In the genomic region with DNA sequence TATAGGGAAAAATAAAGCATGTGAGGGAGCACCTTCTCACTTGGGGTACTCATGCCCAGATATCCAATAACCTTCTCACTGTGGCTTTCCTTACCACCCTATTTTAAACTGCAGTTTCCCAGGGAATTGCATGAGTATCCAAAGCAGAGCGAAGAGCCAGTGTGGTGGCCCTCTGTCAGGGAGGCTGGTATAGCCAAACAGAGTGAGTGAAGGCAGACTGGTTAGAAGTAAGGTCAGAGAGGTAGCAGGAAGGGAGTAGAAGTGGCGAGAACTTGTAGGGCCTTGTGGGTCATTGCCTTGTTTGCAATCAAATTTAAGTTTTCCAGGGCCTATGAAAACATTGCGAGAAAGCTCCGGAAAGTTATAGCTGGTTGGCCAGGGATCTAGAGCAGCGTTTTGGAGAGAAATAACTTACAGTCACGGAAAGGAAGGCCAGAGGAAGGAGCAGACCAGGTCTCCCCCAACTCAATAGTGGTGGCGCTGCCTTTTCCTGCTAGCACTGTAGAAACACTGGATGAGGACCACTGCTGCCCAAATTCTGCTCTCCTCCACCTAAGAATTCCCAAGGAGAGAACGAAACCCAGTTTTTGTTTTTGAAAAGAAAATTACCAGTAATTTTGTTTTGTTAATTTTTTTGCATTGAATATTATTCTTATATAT, we compare ENCODE assay signal across 15 cellular contexts.
DNase-seq lines count a peak whose midpoint lies in the region; ATAC-seq and TF ChIP-seq lines count a peak whose summit lies in the region.
"Had no signal": no experiment of that assay in that cellular context is flagged by ENCODE, and none has a peak within 500 bp of the region (broad histone marks: within the 10 kb centered on the region; RNA-seq: fewer than 3 reads in every experiment).

No MANE protein-coding gene starts in this region.

- H2BK15ac ChIP-seq in mesenchymal stem cell (ENCODE audit: low read depth, poor library complexity, severe bottlenecking): no peak overlapping the region

- H2BK120ac ChIP-seq in mesenchymal stem cell (ENCODE audit: low read depth, low read length): no peak overlapping the region

- peak overlapping the region in 1 of 2 experiments; percentile 65 for H3K14ac ChIP-seq in mesenchymal stem cell (ENCODE audit: low read length in 2 of 2)

- no peak overlapping the region for H3K4me2 ChIP-seq in mesenchymal stem cell (ENCODE audit: low read length, poor library complexity, severe bottlenecking)
- H3K4me2 ChIP-seq: BLaER1, PC-9 had no signal

- TF ChIP-seq CTCF in coronary artery (IDR thresholded peaks at IDR 0.05): no peak
- TF ChIP-seq CTCF in thoracic aorta (IDR thresholded peaks at IDR 0.05): no peak

- peaks cover 4% of the 10 kb centered on the region for H3K4me1 ChIP-seq in mesenchymal stem cell (ENCODE audit: control insufficient read depth, insufficient read depth, low read depth, low read length)
- H3K4me1 ChIP-seq in thoracic aorta (ENCODE audit: control insufficient read depth in 1 of 2, low read depth in 2 of 2): peaks cover 62 to 96% of the 10 kb centered on the region in 2 donors
- H3K4me1 ChIP-seq: BLaER1 had no signal

- WGBS in mesenchymal stem cell: 83% methylated on average over 7 of the region's 8 CpGs

- no peak overlapping the region for H3K9ac ChIP-seq in mesenchymal stem cell (ENCODE audit: low read length)
- H3K9ac ChIP-seq: BLaER1 had no signal

- H2BK5ac ChIP-seq in mesenchymal stem cell (ENCODE audit: low read depth, low read length, poor library complexity, severe bottlenecking): no peak overlapping the region

- H3K4me3 ChIP-seq in coronary artery (peak overlapping the region; percentile 27), mesenchymal stem cell (ENCODE audit: insufficient read depth in 1 of 2, low read depth in 1 of 2, low read length in 2 of 2) (no peak overlapping the region), thoracic aorta (peak overlapping the region; percentile 9)
- H3K4me3 ChIP-seq: BLaER1, PC-9 had no signal

- no peak overlapping the region for H2AFZ ChIP-seq in mesenchymal stem cell (ENCODE audit: low read depth, low read length)
- H2AFZ ChIP-seq: PC-9 had no signal

- H4K91ac ChIP-seq in mesenchymal stem cell (ENCODE audit: low read length): no peak overlapping the region

- H3K27ac ChIP-seq in coronary artery (peak overlapping the region; percentile 51 to 64), mesenchymal stem cell (ENCODE audit: low read length, poor library complexity, severe bottlenecking) (no peak overlapping the region), thoracic aorta (peak overlapping the region; percentile 33 to 75)
- H3K27ac ChIP-seq: 22Rv1, BLaER1, PC-9 had no signal

- peak overlapping the region; percentile 45 for H4K8ac ChIP-seq in mesenchymal stem cell (ENCODE audit: low read length)

- H3K18ac ChIP-seq in mesenchymal stem cell (ENCODE audit: low read depth in 1 of 2, low read length in 2 of 2): peak overlapping the region; percentile 45 to 62

- H3K9me3 ChIP-seq in mesenchymal stem cell (ENCODE audit: control insufficient read depth, low read length) (no peaks in the 10 kb centered on the region), thoracic aorta (no peaks in the 10 kb centered on the region)
- H3K9me3 ChIP-seq: BLaER1 had no signal

- H3K4ac ChIP-seq in mesenchymal stem cell (ENCODE audit: low read depth in 1 of 2, low read length in 2 of 2): peak overlapping the region in 1 of 2 experiments; percentile 16

- peaks cover 21% of the 10 kb centered on the region for H3K79me1 ChIP-seq in mesenchymal stem cell (replicated peaks; ENCODE audit: low read length, poor library complexity, severe bottlenecking)

- H2AK5ac ChIP-seq in mesenchymal stem cell (ENCODE audit: low read length, severe bottlenecking): peak overlapping the region; percentile 90

- H3K36me3 ChIP-seq in mesenchymal stem cell (ENCODE audit: control insufficient read depth in 1 of 2, insufficient read depth in 2 of 2, low read depth in 1 of 2, low read length in 2 of 2) (peaks cover 5 to 14% of the 10 kb centered on the region in 2 experiments), thoracic aorta (no peaks in the 10 kb centered on the region)
- H3K36me3 ChIP-seq: BLaER1 had no signal

- peak overlapping the region in 1 of 2 experiments; percentile 69 for H3K23ac ChIP-seq in mesenchymal stem cell (ENCODE audit: low read length in 2 of 2)

- H3K27me3 ChIP-seq in mesenchymal stem cell (ENCODE audit: control insufficient read depth in 1 of 2, insufficient read depth in 1 of 2, low read length in 2 of 2) (no peaks in the 10 kb centered on the region), thoracic aorta (replicated peaks; ENCODE audit: insufficient read depth) (no peaks in the 10 kb centered on the region)
- H3K27me3 ChIP-seq: BLaER1 had no signal

- intact Hi-C loops in Right ventricle myocardium superior (cut with DNase I) (loop anchor here (10.0 kb wide), 1 partner anchor 74 kb away; a partner anchor contains a TSS), left cardiac atrium (cut with DNase I) (no loop called here)

- DNase-seq in Right ventricle myocardium superior: no peak
- DNase-seq in left cardiac atrium: no peak
- no peak for DNase-seq in coronary artery (ENCODE audit: low spot score)
- no peak for DNase-seq in mesenchymal stem cell
- DNase-seq in thoracic aorta (ENCODE audit: low spot score): no peak
- DNase-seq in activated naive CD4-positive, alpha-beta T cell (lab: John Stamatoyannopoulos, UW): no peak
- DNase-seq in NCI-H69 (lab: John Stamatoyannopoulos, UW): no peak
- no peak for DNase-seq in NCI-H2196 treated with DMSO at 0.1 percent for 48 hours (lab: John Stamatoyannopoulos, UW; ENCODE audit: unreplicated experiment)
- DNase-seq: DMS 273 treated with DMSO at 0.1 percent for 48 hours, NCI-H1048, NCI-H146, NCI-H345, PC-9 had no signal

- peak overlapping the region; percentile 28 to 84 for H2BK12ac ChIP-seq in mesenchymal stem cell (ENCODE audit: low read length in 2 of 2)

- ATAC-seq in Right ventricle myocardium superior (ENCODE audit: poor library complexity) (peak; percentile 13), left cardiac atrium (no peak), thoracic aorta (ENCODE audit: insufficient number of reproducible peaks, low FRiP score, low read depth) (no peak)

Comparison
In these comparisons a context has a peak if more than half of its experiments do, and no peak if none do; other contexts are left out.
1. H3K4me3 ChIP-seq: peak in coronary artery (single experiment) and thoracic aorta (single experiment); none in mesenchymal stem cell (0 of 2).